8 cellular contexts compared by ENCODE assay signal in the genomic region with DNA sequence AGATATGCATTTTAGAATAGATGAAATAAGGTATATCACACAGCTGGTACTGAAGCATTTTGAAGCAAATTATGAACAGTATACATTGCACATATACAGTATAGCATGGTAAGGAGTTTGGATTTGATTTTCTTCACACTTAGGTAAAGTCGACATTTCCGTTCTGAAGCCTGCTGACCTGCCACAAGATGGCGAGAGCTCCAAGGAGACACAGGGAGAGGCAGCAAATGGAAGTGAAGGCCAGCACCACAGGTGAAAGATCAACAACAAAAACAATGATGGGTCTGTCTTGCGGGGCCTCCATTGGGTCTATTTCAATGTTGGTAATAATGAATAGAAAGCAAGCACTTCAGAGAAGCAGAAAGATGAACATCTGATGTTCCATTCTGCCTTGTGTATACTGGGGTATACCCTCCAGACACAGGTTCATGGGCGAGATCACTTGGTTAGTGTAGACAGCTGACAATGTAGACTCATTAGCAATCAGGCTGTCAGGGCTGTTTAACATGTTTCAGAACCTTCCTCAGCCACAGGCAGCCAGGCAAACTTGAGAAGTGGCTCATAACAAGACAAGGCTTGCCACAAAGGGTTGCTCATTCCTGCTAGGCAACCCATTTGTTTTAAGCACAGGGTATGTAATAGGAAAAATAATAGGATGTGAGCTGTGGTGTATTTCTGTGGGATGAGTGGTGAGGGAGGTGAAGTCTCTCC. TPM values are rescaled to one million over a fixed set of nuclear protein-coding genes. Genes with fewer than 3 reads are reported as not detected.
A peak's percentile ranks its signal among the peaks of the same experiment; 100 is the strongest.
DNase-seq lines count a peak whose midpoint lies in the region; ATAC-seq and TF ChIP-seq lines count a peak whose summit lies in the region.

No MANE protein-coding gene starts in this region.

- WGBS in esophagus muscularis mucosa: 23% methylated on average over 5 of the region's 5 CpGs

- CTCF ChIA-PET in activated CD4-positive, alpha-beta T cell treated with anti-CD3 and anti-CD28 coated beads, Interleukin-2, amount 10 ng/mL, durations not matched to agents 7 days and 5 days (lab: Charles Lee): interaction anchor here (0.5 to 2.1 kb wide), 3 partner anchors 9 to 929 kb away, joined by 3 to 5 read pairs (median 3); no protein-coding TSS in a partner anchor

- DNase-seq in DMS153 treated with DMSO at 0.1 percent for 48 hours (lab: John Stamatoyannopoulos, UW; ENCODE audit: unreplicated experiment): peak; percentile 12
- peak; percentile 4 for DNase-seq in MG63
- peak; percentile 13 for DNase-seq in activated CD4-positive, alpha-beta T cell treated with anti-CD3 and anti-CD28 coated beads, Interleukin-2, amount 10 ng/mL, durations not matched to agents 7 days and 5 days
- DNase-seq in iris pigment epithelial cell (ENCODE audit: low read depth): peak; percentile 48
- DNase-seq in esophagus muscularis mucosa (ENCODE audit: extremely low spot score): no peak
- DNase-seq in effector memory CD4-positive, alpha-beta T cell: no peak

- POLR2A ChIA-PET in activated CD4-positive, alpha-beta T cell treated with anti-CD3 and anti-CD28 coated beads, Interleukin-2, amount 10 ng/mL, durations not matched to agents 7 days and 5 days (lab: Charles Lee): no interaction called here

- H3K36me3 Mint-ChIP-seq in activated CD4-positive, alpha-beta T cell treated with anti-CD3 and anti-CD28 coated beads, Interleukin-2, amount 10 ng/mL, durations not matched to agents 7 days and 5 days (ENCODE audit: low read depth): no peaks in the 10 kb centered on the region

- no peaks in the 10 kb centered on the region for H3K27me3 Mint-ChIP-seq in activated CD4-positive, alpha-beta T cell treated with anti-CD3 and anti-CD28 coated beads, Interleukin-2, amount 10 ng/mL, durations not matched to agents 7 days and 5 days

- H3K9me3 ChIP-seq in MG63 (no peaks in the 10 kb centered on the region), esophagus muscularis mucosa (no peaks in the 10 kb centered on the region)
- no peaks in the 10 kb centered on the region for H3K9me3 ChIP-seq in effector memory CD4-positive, alpha-beta T cell (ENCODE audit: control insufficient read depth, low read length)

- no peaks in the 10 kb centered on the region for H3K27me3 ChIP-seq in MG63
- no peaks in the 10 kb centered on the region for H3K27me3 ChIP-seq in esophagus muscularis mucosa
- no peaks in the 10 kb centered on the region for H3K27me3 ChIP-seq in effector memory CD4-positive, alpha-beta T cell (replicated peaks; ENCODE audit: control insufficient read depth, insufficient read depth, low read length, poor library complexity, severe bottlenecking)

- TF ChIP-seq POLR2A in esophagus muscularis mucosa (IDR thresholded peaks at IDR 0.05; ENCODE audit: low read depth): no peak

- TF ChIP-seq EP300 in esophagus muscularis mucosa (IDR thresholded peaks at IDR 0.05): no peak

- TF ChIP-seq CTCF in esophagus muscularis mucosa (IDR thresholded peaks at IDR 0.05): peak in 1 of 3 experiments; percentile 32

- H3K4me3 ChIP-seq in MG63 (no peak overlapping the region), esophagus muscularis mucosa (no peak overlapping the region)
- H3K4me3 ChIP-seq in effector memory CD4-positive, alpha-beta T cell (ENCODE audit: insufficient read depth, low read depth, low read length, poor library complexity, severe bottlenecking): no peak overlapping the region

- no peak overlapping the region for H3K27ac ChIP-seq in esophagus muscularis mucosa (replicated peaks in 1 of 4)
- H3K27ac ChIP-seq in effector memory CD4-positive, alpha-beta T cell (ENCODE audit: insufficient read depth, low read length, poor library complexity, severe bottlenecking): no peak overlapping the region

- H3K27ac Mint-ChIP-seq in activated CD4-positive, alpha-beta T cell treated with anti-CD3 and anti-CD28 coated beads, Interleukin-2, amount 10 ng/mL, durations not matched to agents 7 days and 5 days: no peak overlapping the region

- H3K36me3 ChIP-seq in MG63: no peaks in the 10 kb centered on the region
- H3K36me3 ChIP-seq in esophagus muscularis mucosa: no peaks in the 10 kb centered on the region
- no peaks in the 10 kb centered on the region for H3K36me3 ChIP-seq in effector memory CD4-positive, alpha-beta T cell (ENCODE audit: control insufficient read depth, insufficient read depth, low read length)

- ATAC-seq in GM19025 (IDR thresholded peaks at IDR 0.05; ENCODE audit: low read depth, unreplicated experiment): peak; percentile 61
- ATAC-seq in HG03045 (IDR thresholded peaks at IDR 0.05; ENCODE audit: unreplicated experiment): no peak

- no peaks in the 10 kb centered on the region for H3K4me1 Mint-ChIP-seq in activated CD4-positive, alpha-beta T cell treated with anti-CD3 and anti-CD28 coated beads, Interleukin-2, amount 10 ng/mL, durations not matched to agents 7 days and 5 days

- intact Hi-C loops in esophagus muscularis mucosa (cut with DNase I): no loop called here

- H3K4me3 Mint-ChIP-seq in activated CD4-positive, alpha-beta T cell treated with anti-CD3 and anti-CD28 coated beads, Interleukin-2, amount 10 ng/mL, durations not matched to agents 7 days and 5 days: no peak overlapping the region

- no peaks in the 10 kb centered on the region for H3K4me1 ChIP-seq in esophagus muscularis mucosa
- H3K4me1 ChIP-seq in effector memory CD4-positive, alpha-beta T cell (ENCODE audit: control insufficient read depth, insufficient read depth, low read length, poor library complexity, severe bottlenecking): no peaks in the 10 kb centered on the region

- no peaks in the 10 kb centered on the region for H3K9me3 Mint-ChIP-seq in activated CD4-positive, alpha-beta T cell treated with anti-CD3 and anti-CD28 coated beads, Interleukin-2, amount 10 ng/mL, durations not matched to agents 7 days and 5 days

RNA-seq across cellular contexts. Expression of gene NOX1, which starts 21.4 kb away (rescaled TPM):
- total RNA-seq in MG63 (2014; rRNA removed; shearing (Covaris generic); ENCODE audit: low replicate concordance): not detected in 2 replicates
- total RNA-seq in activated CD4-positive, alpha-beta T cell treated with anti-CD3 and anti-CD28 coated beads, Interleukin-2, amount 10 ng/mL, durations not matched to agents 7 days and 5 days: not detected
- not detected for total RNA-seq in esophagus muscularis mucosa

RNA-seq across cellular contexts. Expression of gene XKRX, which starts 33.2 kb away (rescaled TPM):
- total RNA-seq in MG63 (2014; rRNA removed; shearing (Covaris generic); ENCODE audit: low replicate concordance): not detected in 2 replicates
- under 1 TPM; 0.08 to 0.12 TPM for total RNA-seq in activated CD4-positive, alpha-beta T cell treated with anti-CD3 and anti-CD28 coated beads, Interleukin-2, amount 10 ng/mL, durations not matched to agents 7 days and 5 days
- under 1 TPM in 1 of 4 donors, not detected in 3; 0.17 TPM for total RNA-seq in esophagus muscularis mucosa

Comparison
In these comparisons a context has a peak if more than half of its experiments do, and no peak if none do; other contexts are left out.
1. DNase-seq: peak in DMS153 treated with DMSO at 0.1 percent for 48 hours (single experiment), MG63 (single experiment), activated CD4-positive, alpha-beta T cell treated with anti-CD3 and anti-CD28 coated beads, Interleukin-2, amount 10 ng/mL, durations not matched to agents 7 days and 5 days (single experiment) and iris pigment epithelial cell (single experiment); none in esophagus muscularis mucosa (single experiment) and effector memory CD4-positive, alpha-beta T cell (0 of 3).